Comparison of ENCODE assay signal across 4 cellular contexts in genomic region chr7:83219231-83219630, GRCh38. TPM values are rescaled to one million over a fixed set of nuclear protein-coding genes. Genes with fewer than 3 reads are reported as not detected.
"Had no signal": no experiment of that assay in that cellular context is flagged by ENCODE, and none has a peak within 500 bp of the region (broad histone marks: within the 10 kb centered on the region; RNA-seq: fewer than 3 reads in every experiment).

No MANE protein-coding gene starts in this region.

RNA-seq across cellular contexts. Expression of gene PCLO, which starts 56.5 kb away (rescaled TPM):
- total RNA-seq: naive thymus-derived CD8-positive, alpha-beta T cell; natural killer cell; natural killer cell treated with Interleukin-12 subunit alpha and Interleukin-12 subunit beta and Interleukin-15 and Interleukin-18, amount 100 ng/mL, for 72 hours had no signal
- polyA plus RNA-seq: naive thymus-derived CD4-positive, alpha-beta T cell; naive thymus-derived CD8-positive, alpha-beta T cell had no signal
